ENCODE assay signal across 13 cellular contexts in genomic region chr13:40611635-40612422, GRCh38. TPM values are rescaled to one million over a fixed set of nuclear protein-coding genes. Genes with fewer than 3 reads are reported as not detected.
DNase-seq lines count a peak whose midpoint lies in the region; ATAC-seq and TF ChIP-seq lines count a peak whose summit lies in the region.
"Had no signal": no experiment of that assay in that cellular context is flagged by ENCODE, and none has a peak within 500 bp of the region (broad histone marks: within the 10 kb centered on the region; RNA-seq: fewer than 3 reads in every experiment).

No MANE protein-coding gene starts in this region.

- no peak for DNase-seq in activated naive CD4-positive, alpha-beta T cell treated with anti-CD3 and anti-CD28 coated beads, Interleukin-2, amount 10 ng/mL, durations not matched to agents 7 days and 5 days
- no peak for DNase-seq in activated naive CD4-positive, alpha-beta T cell (lab: John Stamatoyannopoulos, UW)
- DNase-seq in lung microvascular endothelial cell (ENCODE audit: low read depth in 2 of 2) (peak; percentile 36 to 45), uterus (no peak), DMS153 treated with DMSO at 0.1 percent for 48 hours (lab: John Stamatoyannopoulos, UW; ENCODE audit: unreplicated experiment) (no peak), HAP-1 (ENCODE audit: low spot score in 2 of 2) (no peak)
- no peak for DNase-seq in activated effector memory CD4-positive, alpha-beta T cell treated with Interleukin-2 at 50 U/mL for 16 hours
- DNase-seq: GM23248, NCI-H1694 treated with DMSO at 0.1 percent for 48 hours, NCI-H526, PC-3, thyroid gland had no signal

- ATAC-seq in activated T-helper 17 cell treated with anti-CD3 and anti-CD28 coated beads, Interleukin-2, amount 50 U/mL, for 72 hours (replicated peaks) = no peak
- ATAC-seq: PC-3 had no signal

- CTCF ChIA-PET in activated naive CD4-positive, alpha-beta T cell treated with anti-CD3 and anti-CD28 coated beads, Interleukin-2, amount 10 ng/mL, durations not matched to agents 7 days and 5 days (lab: Charles Lee) = no interaction called here

- peak overlapping the region; percentile 99 for H3K27ac Mint-ChIP-seq in activated naive CD4-positive, alpha-beta T cell treated with anti-CD3 and anti-CD28 coated beads, Interleukin-2, amount 10 ng/mL, durations not matched to agents 7 days and 5 days
- H3K27ac Mint-ChIP-seq in activated T-helper 17 cell treated with anti-CD3 and anti-CD28 coated beads, Interleukin-2, amount 50 U/mL, for 72 hours = peak overlapping the region; percentile 94

- H3K4me3 Mint-ChIP-seq in activated naive CD4-positive, alpha-beta T cell treated with anti-CD3 and anti-CD28 coated beads, Interleukin-2, amount 10 ng/mL, durations not matched to agents 7 days and 5 days = peak overlapping the region; percentile 55
- peak overlapping the region; percentile 86 for H3K4me3 Mint-ChIP-seq in activated T-helper 17 cell treated with anti-CD3 and anti-CD28 coated beads, Interleukin-2, amount 50 U/mL, for 72 hours

- in situ Hi-C loops in HAP-1 (cut with MboI; ENCODE audit: low sequenced_read_pairs) = no loop called here

- H3K36me3 ChIP-seq in uterus (no peaks in the 10 kb centered on the region), HAP-1 (replicated peaks) (no peaks in the 10 kb centered on the region)
- H3K36me3 ChIP-seq: thyroid gland had no signal

- H3K27ac ChIP-seq in uterus = peak overlapping the region; percentile 70 to 82
- H3K27ac ChIP-seq: GM23248 had no signal

- peaks cover 52% of the 10 kb centered on the region for H3K36me3 Mint-ChIP-seq in activated naive CD4-positive, alpha-beta T cell treated with anti-CD3 and anti-CD28 coated beads, Interleukin-2, amount 10 ng/mL, durations not matched to agents 7 days and 5 days
- H3K36me3 Mint-ChIP-seq in activated T-helper 17 cell treated with anti-CD3 and anti-CD28 coated beads, Interleukin-2, amount 50 U/mL, for 72 hours (ENCODE audit: low read depth) = peaks cover 36% of the 10 kb centered on the region

- H3K9me3 ChIP-seq in uterus (no peaks in the 10 kb centered on the region), HAP-1 (no peaks in the 10 kb centered on the region; the same call in 1 of the 2 replicates)
- H3K9me3 ChIP-seq: thyroid gland had no signal

- H3K9me3 Mint-ChIP-seq in activated naive CD4-positive, alpha-beta T cell treated with anti-CD3 and anti-CD28 coated beads, Interleukin-2, amount 10 ng/mL, durations not matched to agents 7 days and 5 days = no peaks in the 10 kb centered on the region
- H3K9me3 Mint-ChIP-seq in activated T-helper 17 cell treated with anti-CD3 and anti-CD28 coated beads, Interleukin-2, amount 50 U/mL, for 72 hours = no peaks in the 10 kb centered on the region

- peaks cover 6 to 24% of the 10 kb centered on the region in 2 donors for H3K4me1 ChIP-seq in uterus
- H3K4me1 ChIP-seq in HAP-1 = no peaks in the 10 kb centered on the region

- intact Hi-C loops in uterus (cut with DNase I; ENCODE audit: low total_unique reads) = no loop called here

- H3K4me1 Mint-ChIP-seq in activated naive CD4-positive, alpha-beta T cell treated with anti-CD3 and anti-CD28 coated beads, Interleukin-2, amount 10 ng/mL, durations not matched to agents 7 days and 5 days = peaks cover 81% of the 10 kb centered on the region
- peaks cover 60% of the 10 kb centered on the region for H3K4me1 Mint-ChIP-seq in activated T-helper 17 cell treated with anti-CD3 and anti-CD28 coated beads, Interleukin-2, amount 50 U/mL, for 72 hours

- no peak for TF ChIP-seq CTCF in uterus (IDR thresholded peaks at IDR 0.05)

- H3K4me3 ChIP-seq in uterus = no peak overlapping the region
- no peak overlapping the region for H3K4me3 ChIP-seq in HAP-1
- H3K4me3 ChIP-seq: GM23248, thyroid gland had no signal

- no peaks in the 10 kb centered on the region for H3K27me3 Mint-ChIP-seq in activated naive CD4-positive, alpha-beta T cell treated with anti-CD3 and anti-CD28 coated beads, Interleukin-2, amount 10 ng/mL, durations not matched to agents 7 days and 5 days
- no peaks in the 10 kb centered on the region for H3K27me3 Mint-ChIP-seq in activated T-helper 17 cell treated with anti-CD3 and anti-CD28 coated beads, Interleukin-2, amount 50 U/mL, for 72 hours

- H3K27me3 ChIP-seq in uterus (no peaks in the 10 kb centered on the region), HAP-1 (ENCODE audit: low read depth) (no peaks in the 10 kb centered on the region)
- H3K27me3 ChIP-seq: thyroid gland had no signal

- TF ChIP-seq POLR2A in uterus (IDR thresholded peaks at IDR 0.05) = no peak

RNA-seq across cellular contexts. Expression of gene FOXO1, which starts 54.6 kb away (rescaled TPM):
- total RNA-seq in activated T-helper 17 cell treated with anti-CD3 and anti-CD28 coated beads, Interleukin-2, amount 50 U/mL, for 72 hours = 10 to 100 TPM; 32.0 to 48.9 TPM
- total RNA-seq in lung microvascular endothelial cell (16.8 and 21.6 TPM in 2 replicates), uterus (100 to 1,000 TPM in 1 of 4 donors, 10 to 100 TPM in 3; 46.8 to 130 (median 60.9) TPM)

Comparison
In these comparisons a context has a peak if more than half of its experiments do, and no peak if none do; other contexts are left out.
1. DNase-seq: peak in lung microvascular endothelial cell (2 of 2); none in activated naive CD4-positive, alpha-beta T cell treated with anti-CD3 and anti-CD28 coated beads, Interleukin-2, amount 10 ng/mL, durations not matched to agents 7 days and 5 days (single experiment), activated naive CD4-positive, alpha-beta T cell (0 of 4), uterus (0 of 2), activated effector memory CD4-positive, alpha-beta T cell treated with Interleukin-2 at 50 U/mL for 16 hours (single experiment), DMS153 treated with DMSO at 0.1 percent for 48 hours (single experiment) and HAP-1 (0 of 2).